ENCODE assay signal across 1 cellular context in genomic region chr17:75152523-75152922, GRCh38.
TF ChIP-seq lines count a peak whose summit lies in the region.

No MANE protein-coding gene starts in this region.

TF ChIP-seq in H1, 55 proteins besides CTCF, POLR2A, EP300 and RAD21:
- TF ChIP-seq SIN3A (conservative IDR thresholded peaks at IDR 0.05 in 1 of 2, IDR thresholded peaks at IDR 0.05 in 1 of 2; ENCODE audit: low read depth in 1 of 2, low read length in 2 of 2) (no peak), ZNF274 (IDR thresholded peaks at IDR 0.05; ENCODE audit: borderline replicate concordance, extremely low read depth, low read length) (no peak), CBX8 (IDR thresholded peaks at IDR 0.05; ENCODE audit: borderline replicate concordance, low read depth, low read length) (no peak), POLR2AphosphoS5 (IDR thresholded peaks at IDR 0.05; ENCODE audit: low read depth, low read length) (0 out of 2 replicates have a peak, but pooled peaks have one; percentile 5), YY1 (IDR thresholded peaks at IDR 0.05; ENCODE audit: low read depth, low read length) (no peak)
TF ChIP-seq in H1: peak in this region for 1.
